ENCODE assay signal across 8 cellular contexts in the genomic region with DNA sequence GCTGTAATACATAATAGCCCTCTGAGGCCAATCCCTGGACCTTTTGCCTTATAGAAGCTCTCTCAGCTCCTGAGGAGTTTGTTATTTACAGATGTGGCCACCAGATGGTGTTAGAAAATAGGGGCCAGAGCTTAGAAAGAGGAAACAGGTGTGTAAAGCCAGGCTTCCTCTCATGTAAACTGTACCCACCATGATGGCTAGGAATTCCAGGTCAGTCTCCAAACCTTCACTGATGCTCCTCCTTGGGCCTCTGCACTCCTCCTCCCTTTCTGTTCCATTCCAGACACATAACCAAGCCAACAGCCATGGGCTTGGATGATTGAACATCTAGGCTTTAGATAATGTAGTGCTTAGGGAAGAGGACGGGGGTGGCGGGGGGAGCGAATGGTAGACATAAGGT. TPM values are rescaled to one million over a fixed set of nuclear protein-coding genes. Genes with fewer than 3 reads are reported as not detected.
DNase-seq lines count a peak whose midpoint lies in the region; ATAC-seq, FAIRE-seq and TF ChIP-seq lines count a peak whose summit lies in the region.

No MANE protein-coding gene starts in this region.

- WGBS in H9 (ENCODE audit: extremely low coverage, insufficient read length, low lambda C conversion rate), result no CpG with 5 or more reads among the region's 3 CpGs

- no peaks in the 10 kb centered on the region for H3K23me2 ChIP-seq in H9 (ENCODE audit: insufficient read length, low read depth, low read length, poor library complexity, severe bottlenecking)

- H3K56ac ChIP-seq in H9 (ENCODE audit: insufficient read length, low read depth, low read length), result no peak overlapping the region

- H3K27me3 Mint-ChIP-seq in H9 (ENCODE audit: low read depth), result no peaks in the 10 kb centered on the region
- H3K27me3 Mint-ChIP-seq in naive B cell, result no peaks in the 10 kb centered on the region

- H3K9me3 Mint-ChIP-seq in H9, result no peaks in the 10 kb centered on the region
- no peaks in the 10 kb centered on the region for H3K9me3 Mint-ChIP-seq in naive B cell

- no peaks in the 10 kb centered on the region for H3K79me2 ChIP-seq in H9 (ENCODE audit: insufficient read depth, low read length)

- no peak overlapping the region for H3K9ac ChIP-seq in H9 (ENCODE audit: extremely low read depth, insufficient read length, low read length)

- H3K4me3 ChIP-seq in epithelial cell of proximal tubule (ENCODE audit: low read depth, low read length), result no peak overlapping the region

- H3K4me3 Mint-ChIP-seq in H9 (no peak overlapping the region), naive B cell (peak overlapping the region in 3 of 8 donors; percentile 24 to 75 (median 74))

- H3K27ac Mint-ChIP-seq in H9 (no peak overlapping the region), naive B cell (peak overlapping the region; percentile 32 to 95 (median 89))

- no peak overlapping the region for H4K5ac ChIP-seq in H9 (ENCODE audit: insufficient read length, low read depth, low read length)

- no peak overlapping the region for H2BK20ac ChIP-seq in H9 (ENCODE audit: low read depth, low read length, poor library complexity, severe bottlenecking)

- no peak overlapping the region for H3K4me2 ChIP-seq in H9 (ENCODE audit: insufficient read depth, insufficient read length, low read length)

- no peaks in the 10 kb centered on the region for H3K9me3 ChIP-seq in H9 (ENCODE audit: control insufficient read depth, low read depth, low read length)

- no peaks in the 10 kb centered on the region for H3K27me3 ChIP-seq in H9 (ENCODE audit: insufficient read depth, low read length)

- no peak overlapping the region for H3K18ac ChIP-seq in H9 (ENCODE audit: insufficient read length, low read depth, low read length)

- no peak overlapping the region for H3T11ph ChIP-seq in H9 (ENCODE audit: low read length)

- H2BK5ac ChIP-seq in H9 (ENCODE audit: insufficient read length, low read length), result no peak overlapping the region

- no peak overlapping the region for H3K4ac ChIP-seq in H9 (ENCODE audit: low read depth, low read length)

- no peak overlapping the region for H2AK5ac ChIP-seq in H9 (ENCODE audit: insufficient read length, low read length)

- no peak overlapping the region for H2BK120ac ChIP-seq in H9 (ENCODE audit: low read depth, low read length, poor library complexity, severe bottlenecking)

- H3K14ac ChIP-seq in H9 (ENCODE audit: insufficient read depth, low read length), result no peak overlapping the region

- peak; percentile 11 for FAIRE-seq in G401.6 (lab: Jason Lieb, UNC)

- peak; percentile 71 to 74 for ATAC-seq in naive B cell (ENCODE audit: low read depth in 2 of 2)
- ATAC-seq in HG03039 (IDR thresholded peaks at IDR 0.05; ENCODE audit: unreplicated experiment), result no peak

- H2BK15ac ChIP-seq in H9 (ENCODE audit: low read depth, low read length), result no peak overlapping the region

- no peak overlapping the region for H2AFZ ChIP-seq in H9 (ENCODE audit: low read length)

- H4K91ac ChIP-seq in H9 (ENCODE audit: insufficient read length, low read depth, low read length), result no peak overlapping the region

- no peak overlapping the region for H2BK12ac ChIP-seq in H9 (ENCODE audit: insufficient read length, low read depth, low read length)

- H3K36me3 Mint-ChIP-seq in H9 (ENCODE audit: insufficient read depth in 1 of 3, low read depth in 3 of 3) (peaks cover 0 to 4% (median 0%) of the 10 kb centered on the region in 3 experiments; a peak in 2 of 7 replicates), naive B cell (no peaks in the 10 kb centered on the region)

- H3K4me1 Mint-ChIP-seq in H9 (no peaks in the 10 kb centered on the region), naive B cell (peaks cover 43 to 56% (median 53%) of the 10 kb centered on the region in 3 donors)

- H4K20me1 ChIP-seq in H9 (ENCODE audit: control insufficient read depth, insufficient read depth, insufficient read length), result no peaks in the 10 kb centered on the region

- TF ChIP-seq CTCF in H9 (conservative IDR thresholded peaks at IDR 0.05) (peak; percentile 74), epithelial cell of proximal tubule (conservative IDR thresholded peaks at IDR 0.05; ENCODE audit: low read depth, low read length) (peak; percentile 75)

- no peak overlapping the region for H4K8ac ChIP-seq in H9 (replicated peaks; ENCODE audit: insufficient read length, low read depth, low read length)

- H3K23ac ChIP-seq in H9 (ENCODE audit: insufficient read length, low read depth, low read length), result no peak overlapping the region

- peaks cover 2% of the 10 kb centered on the region; the same call in 1 of the 2 replicates for H3K4me1 ChIP-seq in H9 (ENCODE audit: insufficient read depth, low read length)

- no peak overlapping the region for H3K27ac ChIP-seq in H9 (ENCODE audit: insufficient read length, low read depth, low read length)

- peak; percentile 45 for DNase-seq in H9
- DNase-seq in NCI-H1092 (lab: John Stamatoyannopoulos, UW), result peak; percentile 78
- peak; percentile 74 to 76 for DNase-seq in SHP77 (lab: John Stamatoyannopoulos, UW)
- DNase-seq in epithelial cell of proximal tubule (ENCODE audit: low read depth), result peak; percentile 15
- DNase-seq in naive B cell, result peak; percentile 52
- no peak for DNase-seq in activated T-cell treated with anti-CD3 and anti-CD28 coated beads, Interleukin-2, amount 50 U/mL, for 1 hour

- no peaks in the 10 kb centered on the region for H3K79me1 ChIP-seq in H9 (ENCODE audit: insufficient read depth, low read depth, low read length, poor library complexity, severe bottlenecking)

RNA-seq across cellular contexts. Expression of gene USP35, which starts 39.7 kb away (rescaled TPM):
- total RNA-seq in H9 (2021), result 6.8 and 7.7 TPM in 2 replicates
- total RNA-seq in epithelial cell of proximal tubule, result 2.5 and 6.1 TPM in 2 replicates
- under 1 TPM in 5 of 6 donors, not detected in 1; 0.11 to 0.76 (median 0.52) TPM for polyA plus RNA-seq in naive B cell (ENCODE audit: low read depth in 6 of 6)

RNA-seq across cellular contexts. Expression of gene KCTD21, which starts 40.0 kb away (rescaled TPM):
- total RNA-seq in H9 (2021) (4.0 and 4.3 TPM in 2 replicates), epithelial cell of proximal tubule (4.4 and 6.2 TPM in 2 replicates)
- polyA plus RNA-seq in naive B cell (ENCODE audit: low read depth in 6 of 6), result 1 to 10 TPM in 5 of 6 donors, not detected in 1; 1.2 to 3.4 (median 1.8) TPM

Comparison
In these comparisons a context has a peak if more than half of its experiments do, and no peak if none do; other contexts are left out.
1. H3K27ac Mint-ChIP-seq: peak in naive B cell (6 of 6); none in H9 (0 of 3).